In genomic region chrX:139528829-139529228, GRCh38 we compare ENCODE assay signal across 18 cellular contexts. TPM values are rescaled to one million over a fixed set of nuclear protein-coding genes. Genes with fewer than 3 reads are reported as not detected.
"Had no signal": no experiment of that assay in that cellular context is flagged by ENCODE, and none has a peak within 500 bp of the region (broad histone marks: within the 10 kb centered on the region; RNA-seq: fewer than 3 reads in every experiment).

No MANE protein-coding gene starts in this region.

RNA-seq across cellular contexts. Expression of gene F9, which starts 1.7 kb away (rescaled TPM):
- total RNA-seq: activated naive CD4-positive, alpha-beta T cell treated with anti-CD3 and anti-CD28 coated beads for 36 hours; activated naive CD4-positive, alpha-beta T cell treated with anti-CD3 and anti-CD28 coated beads, Interleukin-2, amount 50 U/mL, for 72 hours; activated naive CD8-positive, alpha-beta T cell treated with anti-CD3 and anti-CD28 coated beads for 36 hours; activated naive CD8-positive, alpha-beta T cell treated with anti-CD3 and anti-CD28 coated beads, Interleukin-2, amount 10 ng/mL, durations not matched to agents 7 days and 5 days; activated T-cell treated with anti-CD3 and anti-CD28 coated beads, Interleukin-2, amount 50 U/mL, for 72 hours; activated T-helper 1 cell treated with anti-CD3 and anti-CD28 coated beads, Interleukin-12 subunit alpha, Interleukin-12 subunit beta, Interleukin-2, Interleukin-4 antibody, amounts not matched to agents 30 ng/mL and 10 ng/mL and 1 ng/mL, durations not matched to agents 14 hours and 24 hours and 36 hours; activated T-helper 17 cell treated with anti-CD3 and anti-CD28 coated beads, Interleukin-2, amount 50 U/mL, for 72 hours; activated T-helper 2 cell treated with anti-CD3 and anti-CD28 coated beads, Interferon-gamma antibody, Interleukin-2, Interleukin-4, amounts not matched to agents 10 μg/mL and 5 μg/mL and 100 μg/mL, durations not matched to agents 14 hours and 24 hours and 36 hours; aorta; astrocyte; body of pancreas; breast epithelium; bronchial epithelial cell; cardiac muscle cell; cardiac septum; cerebellum; chondrocyte had no signal
- polyA plus RNA-seq: adipose tissue, aorta, cardiac muscle cell had no signal
